In genomic region chr12:58424735-58425379, GRCh38 we compare ENCODE assay signal across 9 cellular contexts.
DNase-seq lines count a peak whose midpoint lies in the region; ATAC-seq and TF ChIP-seq lines count a peak whose summit lies in the region.
"Had no signal": no experiment of that assay in that cellular context is flagged by ENCODE, and none has a peak within 500 bp of the region (broad histone marks: within the 10 kb centered on the region; RNA-seq: fewer than 3 reads in every experiment).

No MANE protein-coding gene starts in this region.

- H3K27me3 Mint-ChIP-seq in activated CD8-positive, alpha-beta memory T cell treated with anti-CD3 and anti-CD28 coated beads, Interleukin-2, amount 10 ng/mL, durations not matched to agents 7 days and 5 days = peaks cover 21% of the 10 kb centered on the region

- H3K9me3 Mint-ChIP-seq in activated CD8-positive, alpha-beta memory T cell treated with anti-CD3 and anti-CD28 coated beads, Interleukin-2, amount 10 ng/mL, durations not matched to agents 7 days and 5 days (ENCODE audit: low read depth) = no peaks in the 10 kb centered on the region

- H3K27ac ChIP-seq in epithelial cell of prostate = peak overlapping the region; percentile 95
- H3K27ac ChIP-seq in urinary bladder (ENCODE audit: low read depth) = peak overlapping the region; percentile 59

- H3K27ac Mint-ChIP-seq in activated CD8-positive, alpha-beta memory T cell treated with anti-CD3 and anti-CD28 coated beads, Interleukin-2, amount 10 ng/mL, durations not matched to agents 7 days and 5 days = peak overlapping the region; percentile 89
- H3K27ac Mint-ChIP-seq: IgD-negative memory B cell had no signal

- WGBS in urinary bladder = 35% methylated on average over 1 of the region's 1 CpG

- no peak for DNase-seq in activated CD8-positive, alpha-beta memory T cell treated with anti-CD3 and anti-CD28 coated beads, Interleukin-2, amount 10 ng/mL, durations not matched to agents 7 days and 5 days
- no peak for DNase-seq in activated CD8-positive, alpha-beta memory T cell treated with anti-CD3 and anti-CD28 coated beads for 24 hours
- DNase-seq in epithelial cell of prostate (ENCODE audit: low read depth, low spot score) = no peak
- no peak for DNase-seq in OCI-M2 (lab: John Stamatoyannopoulos, UW; ENCODE audit: unreplicated experiment)
- DNase-seq in GM10266 (ENCODE audit: extremely low spot score) = no peak
- no peak for DNase-seq in left lobe of liver (ENCODE audit: low spot score)

- H3K4me3 Mint-ChIP-seq in activated CD8-positive, alpha-beta memory T cell treated with anti-CD3 and anti-CD28 coated beads, Interleukin-2, amount 10 ng/mL, durations not matched to agents 7 days and 5 days = peak overlapping the region; percentile 19
- H3K4me3 Mint-ChIP-seq: IgD-negative memory B cell had no signal

- H3K4me1 ChIP-seq in urinary bladder (ENCODE audit: insufficient read depth) = no peaks in the 10 kb centered on the region

- H3K36me3 ChIP-seq in urinary bladder (ENCODE audit: insufficient read depth) = no peaks in the 10 kb centered on the region

- ATAC-seq in activated CD8-positive, alpha-beta memory T cell treated with anti-CD3 and anti-CD28 coated beads, Interleukin-2, amount 10 ng/mL, durations not matched to agents 7 days and 5 days = peak; percentile 31
- ATAC-seq in HG03520 (IDR thresholded peaks at IDR 0.05; ENCODE audit: unreplicated experiment) (peak; percentile 38), left lobe of liver (no peak)

- H3K4me1 Mint-ChIP-seq in activated CD8-positive, alpha-beta memory T cell treated with anti-CD3 and anti-CD28 coated beads, Interleukin-2, amount 10 ng/mL, durations not matched to agents 7 days and 5 days = peaks cover 32% of the 10 kb centered on the region

- peaks cover 2% of the 10 kb centered on the region for H3K36me3 Mint-ChIP-seq in activated CD8-positive, alpha-beta memory T cell treated with anti-CD3 and anti-CD28 coated beads, Interleukin-2, amount 10 ng/mL, durations not matched to agents 7 days and 5 days

- CTCF ChIA-PET in activated CD8-positive, alpha-beta memory T cell treated with anti-CD3 and anti-CD28 coated beads, Interleukin-2, amount 10 ng/mL, durations not matched to agents 7 days and 5 days (lab: Charles Lee) = no interaction called here

- H3K4me3 ChIP-seq in urinary bladder (ENCODE audit: low read depth, low read length) = no peak overlapping the region

- no peak for TF ChIP-seq CTCF in GM10266 (IDR thresholded peaks at IDR 0.05; ENCODE audit: control insufficient read depth, insufficient read depth, low read depth, missing control alignments)
